ENCODE assay signal across 8 cellular contexts in genomic region chr11:2531277-2531986, GRCh38.
DNase-seq lines count a peak whose midpoint lies in the region; ATAC-seq and TF ChIP-seq lines count a peak whose summit lies in the region.

No MANE protein-coding gene starts in this region.

- peaks cover 17% of the 10 kb centered on the region for H3K4me1 ChIP-seq in RWPE2 (ENCODE audit: insufficient read depth, poor library complexity, severe bottlenecking)
- H3K4me1 ChIP-seq in upper lobe of right lung, result peaks cover 17% of the 10 kb centered on the region

- H3K27ac ChIP-seq in RWPE2 (ENCODE audit: poor library complexity, severe bottlenecking) (no peak overlapping the region), upper lobe of right lung (no peak overlapping the region)

- DNase-seq in BJ (ENCODE audit: low read depth), result no peak
- DNase-seq in HEK293T (ENCODE audit: extremely low spot score), result peak; percentile 76
- DNase-seq in RWPE2 (ENCODE audit: low spot score), result peak; percentile 39
- peak; percentile 55 for DNase-seq in activated gamma-delta T cell treated with anti-CD3 and anti-CD28 coated beads, Interleukin-2, amount 50 U/mL, for 16 hours (ENCODE audit: low read depth)
- DNase-seq in globus pallidus (ENCODE audit: low spot score), result peak; percentile 50
- DNase-seq in pons (ENCODE audit: low spot score), result peak; percentile 22
- peak; percentile 88 for DNase-seq in upper lobe of right lung

- no peak overlapping the region for H3K4me3 ChIP-seq in BJ (ENCODE audit: low read depth, low read length)
- H3K4me3 ChIP-seq in RWPE2 (ENCODE audit: severe bottlenecking), result no peak overlapping the region
- no peak overlapping the region for H3K4me3 ChIP-seq in upper lobe of right lung

- POLR2A ChIA-PET in BJ (lab: Charles Lee), result no interaction called here
- POLR2A ChIA-PET in HEK293T (lab: Yijun Ruan, JAX), result interaction anchor here (0.8 to 3.4 kb wide), 3 partner anchors 131 to 361 kb away, joined by 3 to 24 read pairs (median 4); partner anchors contain the start of gene TSSC4

- TF ChIP-seq CTCF in BJ (IDR thresholded peaks at IDR 0.05; ENCODE audit: insufficient read depth, low read depth, low read length), result peak; percentile 97
- TF ChIP-seq CTCF in RWPE2 (IDR thresholded peaks at IDR 0.05; ENCODE audit: poor library complexity, severe bottlenecking), result peak; percentile 79
- peak; percentile 96 for TF ChIP-seq CTCF in upper lobe of right lung (IDR thresholded peaks at IDR 0.05)

- intact Hi-C loops in upper lobe of right lung (cut with DNase I), result loop anchor here (2.0 kb wide), 1 partner anchor 103 kb away; no protein-coding TSS in a partner anchor

- CTCF ChIA-PET in BJ (lab: Yijun Ruan, JAX) (interaction anchor here (0.6 to 14.9 kb wide), 50 partner anchors 9 to 685 kb away, joined by 3 to 772 read pairs (median 4); partner anchors contain the start of genes CDKN1C, NAP1L4, PHLDA2 and TH), HEK293T (lab: Yijun Ruan, JAX) (interaction anchor here (0.6 to 5.6 kb wide), 9 partner anchors 100 to 357 kb away, joined by 3 to 146 read pairs (median 4); partner anchors contain the start of gene CDKN1C)

- H3K27me3 ChIP-seq in BJ (ENCODE audit: control insufficient read depth, insufficient read depth, low read length) (peaks cover 2% of the 10 kb centered on the region; the same call in 1 of the 2 replicates), RWPE2 (ENCODE audit: insufficient read depth, poor library complexity, severe bottlenecking) (no peaks in the 10 kb centered on the region), upper lobe of right lung (no peaks in the 10 kb centered on the region)

- H3K36me3 ChIP-seq in BJ (ENCODE audit: control insufficient read depth, insufficient read depth, low read length), result no peaks in the 10 kb centered on the region
- no peaks in the 10 kb centered on the region for H3K36me3 ChIP-seq in RWPE2 (ENCODE audit: low read depth)
- no peaks in the 10 kb centered on the region for H3K36me3 ChIP-seq in upper lobe of right lung

- ATAC-seq in RWPE2 (ENCODE audit: low read depth) (peak; percentile 35), upper lobe of right lung (peak; percentile 72), GM19328 (IDR thresholded peaks at IDR 0.05; ENCODE audit: unreplicated experiment) (no peak)

- H3K9me3 ChIP-seq in RWPE2 (ENCODE audit: severe bottlenecking) (no peaks in the 10 kb centered on the region), upper lobe of right lung (no peaks in the 10 kb centered on the region)

TF ChIP-seq in HEK293T, 16 proteins besides CTCF, POLR2A, EP300 and RAD21:
- no peak for TF ChIP-seq SP1 (IDR thresholded peaks at IDR 0.05)
- TF ChIP-seq ELF4 (IDR thresholded peaks at IDR 0.05), result no peak
- TF ChIP-seq FOXM1 (IDR thresholded peaks at IDR 0.05; ENCODE audit: borderline replicate concordance), result no peak
- TF ChIP-seq ZNF384 (IDR thresholded peaks at IDR 0.05), result no peak
- no peak for TF ChIP-seq PKNOX1 (IDR thresholded peaks at IDR 0.05)
- TF ChIP-seq LEF1 (IDR thresholded peaks at IDR 0.05; ENCODE audit: borderline replicate concordance), result no peak
- TF ChIP-seq TARDBP (IDR thresholded peaks at IDR 0.05), result no peak
- no peak for TF ChIP-seq L3MBTL2 (conservative IDR thresholded peaks at IDR 0.05)
- no peak for TF ChIP-seq HDGF (IDR thresholded peaks at IDR 0.05; ENCODE audit: borderline replicate concordance)
- TF ChIP-seq FOXK2 (IDR thresholded peaks at IDR 0.05), result no peak
- no peak for TF ChIP-seq SUZ12 (IDR thresholded peaks at IDR 0.05)
- no peak for TF ChIP-seq ARNT (IDR thresholded peaks at IDR 0.05)
- no peak for TF ChIP-seq FOXA1 (IDR thresholded peaks at IDR 0.05)
- no peak for TF ChIP-seq BHLHE40 (IDR thresholded peaks at IDR 0.05; ENCODE audit: borderline replicate concordance)
- TF ChIP-seq CTBP1 (IDR thresholded peaks at IDR 0.05; ENCODE audit: borderline replicate concordance), result no peak
- no peak for TF ChIP-seq NFRKB (IDR thresholded peaks at IDR 0.05)
TF ChIP-seq in HEK293T: peak in this region for 0.
